Comparison of ENCODE assay signal across 15 cellular contexts in genomic region chr12:115481141-115481540, GRCh38.
DNase-seq lines count a peak whose midpoint lies in the region; ATAC-seq, FAIRE-seq and TF ChIP-seq lines count a peak whose summit lies in the region.
"Had no signal": no experiment of that assay in that cellular context is flagged by ENCODE, and none has a peak within 500 bp of the region (broad histone marks: within the 10 kb centered on the region; RNA-seq: fewer than 3 reads in every experiment).

No MANE protein-coding gene starts in this region.

- DNase-seq in Caco-2, result peak; percentile 21 to 37
- DNase-seq in GM19239 (ENCODE audit: insufficient read length, low spot score), result no peak
- peak; percentile 7 for DNase-seq in PC-3
- no peak for DNase-seq in sigmoid colon
- no peak for DNase-seq in putamen (ENCODE audit: low spot score)
- DNase-seq in activated gamma-delta T cell (lab: John Stamatoyannopoulos, UW), result no peak
- DNase-seq: activated CD4-positive, alpha-beta T cell treated with anti-CD3 and anti-CD28 coated beads for 4 hours; activated T-cell treated with anti-CD3 and anti-CD28 coated beads, Interleukin-2, amount 50 U/mL, for 4 hours; hypothalamus; KBM-7; left colon; NCI-H146 had no signal

- H3K36me3 Mint-ChIP-seq in Caco-2 (ENCODE audit: insufficient read depth, unreplicated experiment), result peaks cover 6% of the 10 kb centered on the region
- H3K36me3 Mint-ChIP-seq in activated T-helper 17 cell treated with anti-CD3 and anti-CD28 coated beads, Interleukin-2, amount 50 U/mL, for 72 hours (ENCODE audit: low read depth), result no peaks in the 10 kb centered on the region

- H3K4me3 ChIP-seq in Caco-2 (ENCODE audit: low read depth, low read length), result no peak overlapping the region
- no peak overlapping the region for H3K4me3 ChIP-seq in PC-3 (ENCODE audit: low read length)
- no peak overlapping the region for H3K4me3 ChIP-seq in sigmoid colon
- H3K4me3 ChIP-seq: prostate gland had no signal

- no peak overlapping the region for H3K9ac ChIP-seq in PC-3 (ENCODE audit: low read length)

- no peak overlapping the region for H3K4me3 Mint-ChIP-seq in Caco-2 (ENCODE audit: unreplicated experiment)
- H3K4me3 Mint-ChIP-seq in activated T-helper 17 cell treated with anti-CD3 and anti-CD28 coated beads, Interleukin-2, amount 50 U/mL, for 72 hours, result no peak overlapping the region
- H3K4me3 Mint-ChIP-seq: activated T-cell treated with anti-CD3 and anti-CD28 coated beads, Interleukin-2, amount 50 U/mL, for 4 hours had no signal

- H3K4me1 Mint-ChIP-seq in Caco-2 (ENCODE audit: low read depth, unreplicated experiment), result no peaks in the 10 kb centered on the region
- no peaks in the 10 kb centered on the region for H3K4me1 Mint-ChIP-seq in activated T-helper 17 cell treated with anti-CD3 and anti-CD28 coated beads, Interleukin-2, amount 50 U/mL, for 72 hours

- H3K4me1 ChIP-seq in Caco-2 (no peaks in the 10 kb centered on the region), PC-3 (ENCODE audit: insufficient read depth, low read length) (no peaks in the 10 kb centered on the region), sigmoid colon (no peaks in the 10 kb centered on the region)
- H3K4me1 ChIP-seq: prostate gland had no signal

- no peak overlapping the region for H2AFZ ChIP-seq in PC-3 (ENCODE audit: low read length)

- no peaks in the 10 kb centered on the region for H3K9me3 ChIP-seq in Caco-2
- no peaks in the 10 kb centered on the region for H3K9me3 ChIP-seq in PC-3 (ENCODE audit: low read length)
- no peaks in the 10 kb centered on the region for H3K9me3 ChIP-seq in sigmoid colon
- H3K9me3 ChIP-seq: prostate gland had no signal

- no peaks in the 10 kb centered on the region for H3K36me3 ChIP-seq in Caco-2 (ENCODE audit: control insufficient read depth, insufficient read depth, low read length)
- H3K36me3 ChIP-seq in PC-3 (ENCODE audit: low read depth, low read length), result no peaks in the 10 kb centered on the region
- H3K36me3 ChIP-seq in sigmoid colon, result no peaks in the 10 kb centered on the region
- H3K36me3 ChIP-seq: prostate gland had no signal

- ATAC-seq in HG02678 (IDR thresholded peaks at IDR 0.05; ENCODE audit: unreplicated experiment) (peak; percentile 62), PC-3 (peak; percentile 33; the same call in 1 of the 2 replicates)
- ATAC-seq in activated T-helper 17 cell treated with anti-CD3 and anti-CD28 coated beads, Interleukin-2, amount 50 U/mL, for 72 hours (replicated peaks), result no peak
- ATAC-seq: activated T-cell treated with anti-CD3 and anti-CD28 coated beads, Interleukin-2, amount 50 U/mL, for 4 hours; left colon had no signal

- BruUV-seq in Caco-2 (replicated peaks; lab: Mats Ljungman, UMichigan), result no TSS peak
- no TSS peak for BruUV-seq in PC-3 (replicated peaks; lab: Mats Ljungman, UMichigan)

- H3K27ac Mint-ChIP-seq in Caco-2 (ENCODE audit: unreplicated experiment), result no peak overlapping the region
- no peak overlapping the region for H3K27ac Mint-ChIP-seq in activated T-helper 17 cell treated with anti-CD3 and anti-CD28 coated beads, Interleukin-2, amount 50 U/mL, for 72 hours

- H3K9me3 Mint-ChIP-seq in Caco-2 (ENCODE audit: unreplicated experiment), result peaks cover 10% of the 10 kb centered on the region
- H3K9me3 Mint-ChIP-seq in activated T-helper 17 cell treated with anti-CD3 and anti-CD28 coated beads, Interleukin-2, amount 50 U/mL, for 72 hours, result peaks cover 12% of the 10 kb centered on the region
- H3K9me3 Mint-ChIP-seq: activated T-cell treated with anti-CD3 and anti-CD28 coated beads, Interleukin-2, amount 50 U/mL, for 4 hours had no signal

- TF ChIP-seq EP300 in sigmoid colon (IDR thresholded peaks at IDR 0.05), result no peak

- H3K79me2 ChIP-seq in PC-3 (ENCODE audit: low read length), result no peaks in the 10 kb centered on the region

- POLR2A ChIA-PET in Caco-2 (lab: Charles Lee), result no interaction called here
- POLR2A ChIA-PET in PC-3 (lab: Charles Lee; ENCODE audit: unreplicated experiment), result no interaction called here

- no peaks in the 10 kb centered on the region for H3K27me3 ChIP-seq in Caco-2 (replicated peaks; ENCODE audit: control insufficient read depth, insufficient read depth, low read length)
- H3K27me3 ChIP-seq in PC-3 (ENCODE audit: low read length), result 0 out of 2 replicates have a peak, but pooled peaks cover 7% of the 10 kb centered on the region
- H3K27me3 ChIP-seq in sigmoid colon, result no peaks in the 10 kb centered on the region

- no peaks in the 10 kb centered on the region for H4K20me1 ChIP-seq in PC-3 (ENCODE audit: low read length)

- H3K27ac ChIP-seq in PC-3 (ENCODE audit: low read length) (no peak overlapping the region), sigmoid colon (no peak overlapping the region)
- H3K27ac ChIP-seq: prostate gland had no signal

- CTCF ChIA-PET in Caco-2 (lab: Charles Lee), result interaction anchor here (0.7 to 2.0 kb wide), 2 partner anchors 24 to 808 kb away, joined by 3 to 4 read pairs; no protein-coding TSS in a partner anchor
- CTCF ChIA-PET in PC-3 (lab: Charles Lee), result interaction anchor here (0.6 kb wide), 1 partner anchor 231 kb away, joined by 4 read pairs; no protein-coding TSS in a partner anchor

- 62 to 77% methylated on average over 2 of the region's 2 CpGs for WGBS in sigmoid colon, 2 donors

- TF ChIP-seq CTCF in Caco-2 (IDR thresholded peaks at IDR 0.05; ENCODE audit: insufficient read depth in 1 of 2, low read depth in 1 of 2, low read length in 1 of 2, severe bottlenecking in 1 of 2, unreplicated experiment in 1 of 2) (no peak), PC-3 (conservative IDR thresholded peaks at IDR 0.05; ENCODE audit: low read depth, low read length) (no peak), sigmoid colon (IDR thresholded peaks at IDR 0.05) (no peak)

- intact Hi-C loops in Caco-2 (cut with micrococcal nuclease; ENCODE audit: unreplicated experiment) (loop anchor here (10.0 kb wide), 1 partner anchor 816 kb away; no protein-coding TSS in a partner anchor), PC-3 (cut with micrococcal nuclease) (no loop called here), sigmoid colon (cut with DNase I) (no loop called here)

- H3K27me3 Mint-ChIP-seq in Caco-2 (ENCODE audit: insufficient read depth, unreplicated experiment), result no peaks in the 10 kb centered on the region
- no peaks in the 10 kb centered on the region for H3K27me3 Mint-ChIP-seq in activated T-helper 17 cell treated with anti-CD3 and anti-CD28 coated beads, Interleukin-2, amount 50 U/mL, for 72 hours

- no peaks in the 10 kb centered on the region for H3K9me2 ChIP-seq in PC-3 (replicated peaks; ENCODE audit: low read length)

- peak; percentile 28 for FAIRE-seq in GM19239 (lab: Jason Lieb, UNC)

- H3K4me2 ChIP-seq in PC-3 (ENCODE audit: low read length), result no peak overlapping the region

- TF ChIP-seq POLR2A in sigmoid colon (IDR thresholded peaks at IDR 0.05), result no peak

- no peaks in the 10 kb centered on the region for H3F3A ChIP-seq in PC-3 (ENCODE audit: low read length, unreplicated experiment)

Comparison
In these comparisons a context has a peak if more than half of its experiments do, and no peak if none do; other contexts are left out.
1. DNase-seq: peak in Caco-2 (2 of 2) and PC-3 (single experiment); none in GM19239 (single experiment), sigmoid colon (single experiment), putamen (single experiment) and activated gamma-delta T cell (single experiment).